Comparison of ENCODE assay signal across 8 cellular contexts in the genomic region with DNA sequence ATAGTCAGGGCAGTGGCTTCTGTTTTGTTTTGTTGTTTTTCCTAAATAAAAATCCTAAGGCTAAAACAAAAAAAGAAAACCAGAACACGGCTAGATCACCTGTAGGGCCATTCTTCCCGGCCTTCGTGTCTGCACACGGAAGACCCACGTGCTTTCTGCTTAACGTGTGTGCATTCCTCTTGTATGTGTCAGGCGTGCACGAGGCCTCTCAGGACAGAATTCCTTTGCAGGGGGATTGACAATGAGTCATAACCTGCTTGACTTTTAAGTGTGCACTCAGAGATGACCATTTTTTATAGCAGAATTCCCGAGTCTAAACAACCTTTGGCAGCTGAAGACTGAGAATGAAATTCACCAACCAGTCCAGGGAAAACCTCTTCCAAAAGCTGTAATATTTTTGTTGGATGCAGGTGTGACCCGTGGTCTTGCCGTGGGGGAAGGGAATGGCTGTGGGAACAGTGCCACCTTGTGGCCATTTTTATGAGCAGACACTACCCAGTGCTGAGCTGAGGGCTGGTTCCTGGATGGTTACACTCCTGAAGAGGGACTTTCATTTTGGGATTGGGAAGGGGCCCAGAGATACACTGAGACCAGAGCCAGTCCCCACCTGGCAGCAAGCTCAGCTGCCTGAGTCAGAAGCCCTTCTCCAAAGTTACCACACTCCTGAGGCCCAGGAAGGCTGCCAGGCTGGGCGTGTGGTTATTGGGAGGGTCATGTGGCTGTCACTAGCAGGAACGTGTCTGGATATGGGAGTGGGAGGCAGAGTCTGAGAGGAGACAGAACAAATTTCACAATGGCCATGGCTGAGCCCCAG. TPM values are rescaled to one million over a fixed set of nuclear protein-coding genes. Genes with fewer than 3 reads are reported as not detected.
A peak's percentile ranks its signal among the peaks of the same experiment; 100 is the strongest.
DNase-seq lines count a peak whose midpoint lies in the region; ATAC-seq and TF ChIP-seq lines count a peak whose summit lies in the region.

No MANE protein-coding gene starts in this region.

- H3K27me3 ChIP-seq in RWPE2 (ENCODE audit: insufficient read depth, poor library complexity, severe bottlenecking) (no peaks in the 10 kb centered on the region), tibial nerve (no peaks in the 10 kb centered on the region)

- no peak overlapping the region for H3K4me3 ChIP-seq in Jurkat, Clone E6-1 (ENCODE audit: low read length)
- no peak overlapping the region for H3K4me3 ChIP-seq in RWPE2 (ENCODE audit: severe bottlenecking)
- no peak overlapping the region for H3K4me3 ChIP-seq in tibial nerve

- TF ChIP-seq CTCF in CD14-positive monocyte (IDR thresholded peaks at IDR 0.05) (peak; percentile 90), RWPE2 (IDR thresholded peaks at IDR 0.05; ENCODE audit: poor library complexity, severe bottlenecking) (peak; percentile 90), osteocyte (IDR thresholded peaks at IDR 0.05) (peak; percentile 94), tibial nerve (IDR thresholded peaks at IDR 0.05) (peak; percentile 85 to 97 (median 91))

- peaks cover 41% of the 10 kb centered on the region for H3K4me1 Mint-ChIP-seq in CD14-positive monocyte
- peaks cover 44% of the 10 kb centered on the region for H3K4me1 Mint-ChIP-seq in osteocyte (ENCODE audit: unreplicated experiment)

- DNase-seq in CD14-positive monocyte (ENCODE audit: low spot score) (no peak), GM19240 (ENCODE audit: insufficient read length, low spot score) (peak; percentile 47), RWPE2 (ENCODE audit: low spot score) (peak; percentile 93), globus pallidus (ENCODE audit: low spot score) (peak; percentile 72), osteocyte (ENCODE audit: extremely low spot score, unreplicated experiment) (peak; percentile 92), tibial nerve (ENCODE audit: low spot score in 2 of 2) (peak; percentile 76 to 89)
- peak; percentile 39 for DNase-seq in Jurkat, Clone E6-1 (ENCODE audit: low read depth, low spot score)
- DNase-seq in activated naive CD4-positive, alpha-beta T cell treated with Interleukin-2 at 50 U/mL for 16 hours = peak; percentile 61

- H3K27ac Mint-ChIP-seq in CD14-positive monocyte (peak overlapping the region in 5 of 7 donors; percentile 11 to 90 (median 72)), osteocyte (ENCODE audit: unreplicated experiment) (peak overlapping the region; percentile 93)

- H3K27me3 Mint-ChIP-seq in CD14-positive monocyte (ENCODE audit: low read depth in 3 of 3) = peaks cover 2 to 7% (median 2%) of the 10 kb centered on the region in 3 donors
- no peaks in the 10 kb centered on the region for H3K27me3 Mint-ChIP-seq in osteocyte (ENCODE audit: unreplicated experiment)

- intact Hi-C loops in CD14-positive monocyte (cut with micrococcal nuclease) = loop anchor here in 1 of 2 donors (10.0 kb wide), 2 partner anchors 81 to 109 kb away; no protein-coding TSS in a partner anchor

- peak; percentile 73 for ATAC-seq in RWPE2 (ENCODE audit: low read depth)

- H3K9me3 Mint-ChIP-seq in CD14-positive monocyte (peaks cover 2 to 23% (median 5%) of the 10 kb centered on the region in 7 donors), osteocyte (ENCODE audit: unreplicated experiment) (peaks cover 3% of the 10 kb centered on the region)

- peaks cover 0 to 2% of the 10 kb centered on the region in 2 donors for H3K36me3 Mint-ChIP-seq in CD14-positive monocyte
- no peaks in the 10 kb centered on the region for H3K36me3 Mint-ChIP-seq in osteocyte (ENCODE audit: unreplicated experiment)

- peak; percentile 60 to 83 for TF ChIP-seq EP300 in tibial nerve (IDR thresholded peaks at IDR 0.05)

- peak overlapping the region in 1 of 2 donors; percentile 4 for H3K4me3 Mint-ChIP-seq in CD14-positive monocyte
- peak overlapping the region; percentile 14 for H3K4me3 Mint-ChIP-seq in osteocyte (ENCODE audit: unreplicated experiment)

- 14 to 16% methylated on average over 13 of the region's 13 CpGs for WGBS in tibial nerve, 2 donors

- H3K27ac ChIP-seq in RWPE2 (ENCODE audit: poor library complexity, severe bottlenecking) (peak overlapping the region; percentile 96), tibial nerve (peak overlapping the region in 3 of 4 donors; percentile 2 to 57 (median 27))

- TF ChIP-seq POLR2A in tibial nerve (IDR thresholded peaks at IDR 0.05) = no peak

- H3K4me1 ChIP-seq in RWPE2 (ENCODE audit: insufficient read depth, poor library complexity, severe bottlenecking) = peaks cover 34% of the 10 kb centered on the region
- H3K4me1 ChIP-seq in tibial nerve = peaks cover 0 to 23% (median 0%) of the 10 kb centered on the region in 4 donors

- H3K9me3 ChIP-seq in RWPE2 (ENCODE audit: severe bottlenecking) (no peaks in the 10 kb centered on the region), tibial nerve (no peaks in the 10 kb centered on the region)

- H3K36me3 ChIP-seq in RWPE2 (ENCODE audit: low read depth) (no peaks in the 10 kb centered on the region), tibial nerve (no peaks in the 10 kb centered on the region)

RNA-seq across cellular contexts. Expression of gene DKK3, which starts 35.7 kb away (rescaled TPM):
- polyA plus RNA-seq in CD14-positive monocyte = not detected
- 0.95 TPM for polyA plus RNA-seq in Jurkat, Clone E6-1 (2012; ENCODE audit: insufficient read depth, insufficient read length)
- total RNA-seq in osteocyte (548 and 587 TPM in 2 replicates), tibial nerve (100 to 1,000 TPM; 192 to 446 (median 254) TPM)
